Comparison of ENCODE assay signal across 19 cellular contexts in the genomic region with DNA sequence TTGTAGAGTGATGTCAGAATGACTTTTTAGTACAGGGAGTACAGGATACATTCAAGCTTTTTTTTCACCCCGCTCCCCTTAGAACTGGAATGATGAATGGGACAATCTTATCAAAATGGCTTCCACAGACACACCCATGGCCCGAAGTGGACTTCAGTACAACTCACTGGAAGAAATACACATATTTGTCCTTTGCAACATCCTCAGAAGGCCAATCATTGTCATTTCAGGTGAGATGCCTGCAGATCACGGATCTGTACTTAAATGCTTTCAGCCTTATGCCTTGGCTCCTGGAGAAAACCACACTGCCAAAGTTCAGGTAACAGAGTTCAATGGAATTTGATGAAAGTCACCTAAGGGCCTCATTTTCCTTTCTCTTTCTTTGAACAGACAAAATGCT. TPM values are rescaled to one million over a fixed set of nuclear protein-coding genes. Genes with fewer than 3 reads are reported as not detected.
DNase-seq lines count a peak whose midpoint lies in the region; ATAC-seq lines count a peak whose summit lies in the region.
"Had no signal": no experiment of that assay in that cellular context is flagged by ENCODE, and none has a peak within 500 bp of the region (broad histone marks: within the 10 kb centered on the region; RNA-seq: fewer than 3 reads in every experiment).

No MANE protein-coding gene starts in this region.

- H3K9ac ChIP-seq in subcutaneous abdominal adipose tissue (ENCODE audit: low read length in 5 of 5), result no peak overlapping the region
- H3K9ac ChIP-seq: SK-N-SH had no signal

- H3K27me3 ChIP-seq in subcutaneous abdominal adipose tissue (ENCODE audit: control insufficient read depth in 5 of 5, insufficient read depth in 4 of 5, low read length in 5 of 5), result no peaks in the 10 kb centered on the region
- H3K27me3 ChIP-seq: heart left ventricle, Peyer's patch had no signal

- peaks cover 99% of the 10 kb centered on the region for H3K36me3 Mint-ChIP-seq in activated naive CD4-positive, alpha-beta T cell treated with anti-CD3 and anti-CD28 coated beads for 36 hours (ENCODE audit: low read depth)

- peak overlapping the region; percentile 99 for H3K27ac Mint-ChIP-seq in activated naive CD4-positive, alpha-beta T cell treated with anti-CD3 and anti-CD28 coated beads for 36 hours
- H3K27ac Mint-ChIP-seq: nephron had no signal

- no peaks in the 10 kb centered on the region for H3K9me3 Mint-ChIP-seq in activated naive CD4-positive, alpha-beta T cell treated with anti-CD3 and anti-CD28 coated beads for 36 hours
- H3K9me3 Mint-ChIP-seq: nephron had no signal

- H3K36me3 ChIP-seq in subcutaneous abdominal adipose tissue (ENCODE audit: control insufficient read depth in 5 of 5, insufficient read depth in 5 of 5, low read length in 5 of 5), result peaks cover 32 to 67% (median 64%) of the 10 kb centered on the region in 5 donors

- no peaks in the 10 kb centered on the region for H3K9me3 ChIP-seq in subcutaneous abdominal adipose tissue (ENCODE audit: control insufficient read depth in 5 of 5, low read length in 5 of 5)
- H3K9me3 ChIP-seq: heart left ventricle, Peyer's patch, SK-N-SH had no signal

- peak overlapping the region; percentile 89 for H3K4me3 Mint-ChIP-seq in activated naive CD4-positive, alpha-beta T cell treated with anti-CD3 and anti-CD28 coated beads for 36 hours
- H3K4me3 Mint-ChIP-seq: nephron had no signal

- intact Hi-C loops in activated naive CD4-positive, alpha-beta T cell treated with anti-CD3 and anti-CD28 coated beads for 36 hours (cut with micrococcal nuclease), result loop anchor here (10.0 kb wide), 1 partner anchor 539 kb away; no protein-coding TSS in a partner anchor

- peak overlapping the region; percentile 94 for H3K27ac ChIP-seq in subcutaneous abdominal adipose tissue (ENCODE audit: low read depth, low read length)

- no peak for DNase-seq in activated naive CD4-positive, alpha-beta T cell treated with anti-CD3 and anti-CD28 coated beads for 36 hours
- no peak for DNase-seq in activated naive CD4-positive, alpha-beta T cell (lab: John Stamatoyannopoulos, UW)
- peak; percentile 32 for DNase-seq in NCI-H226
- peak; percentile 37 for DNase-seq in central memory CD4-positive, alpha-beta T cell
- no peak for DNase-seq in NCI-H146 (lab: John Stamatoyannopoulos, UW)
- no peak for DNase-seq in HuH-7 (ENCODE audit: low spot score)
- DNase-seq: activated CD8-positive, alpha-beta memory T cell treated with anti-CD3 and anti-CD28 coated beads for 24 hours; effector CD8-positive, alpha-beta T cell; heart left ventricle; NCI-H1436; NCI-H2171 treated with DMSO at 0.1 percent for 48 hours; NCI-H82; Peyer's patch; SK-N-SH; stimulated activated CD4-positive, alpha-beta T cell treated with anti-CD3 and anti-CD28 coated beads, Interleukin-12 subunit alpha, Interleukin-12 subunit beta, amount 100 ng/mL, for 4 hours; stimulated activated naive CD4-positive, alpha-beta T cell treated with Interleukin-2 at 50 U/mL for 16 hours had no signal

- peaks cover 8 to 68% (median 64%) of the 10 kb centered on the region in 5 donors for H3K4me1 ChIP-seq in subcutaneous abdominal adipose tissue (ENCODE audit: control insufficient read depth in 5 of 5, insufficient read depth in 5 of 5, low read length in 5 of 5)

- peaks cover 57% of the 10 kb centered on the region for H3K4me1 Mint-ChIP-seq in activated naive CD4-positive, alpha-beta T cell treated with anti-CD3 and anti-CD28 coated beads for 36 hours (ENCODE audit: low read depth)

- ATAC-seq in HG02642 (IDR thresholded peaks at IDR 0.05; ENCODE audit: poor library complexity, unreplicated experiment), result no peak
- ATAC-seq: heart left ventricle had no signal

- H3K4me3 ChIP-seq in subcutaneous abdominal adipose tissue (ENCODE audit: low read depth in 1 of 5, low read length in 5 of 5), result no peak overlapping the region
- H3K4me3 ChIP-seq: heart left ventricle, Peyer's patch had no signal

- CTCF ChIA-PET in activated naive CD4-positive, alpha-beta T cell treated with anti-CD3 and anti-CD28 coated beads for 36 hours (lab: Charles Lee), result interaction anchor here (0.9 to 1.6 kb wide), 6 partner anchors 9 to 101 kb away, joined by 3 to 7 read pairs (median 4); no protein-coding TSS in a partner anchor

- no peaks in the 10 kb centered on the region for H3K27me3 Mint-ChIP-seq in activated naive CD4-positive, alpha-beta T cell treated with anti-CD3 and anti-CD28 coated beads for 36 hours (ENCODE audit: low read depth)

RNA-seq across cellular contexts. Expression of a gene that starts 8.5 kb away (rescaled TPM):
- total RNA-seq in activated naive CD4-positive, alpha-beta T cell treated with anti-CD3 and anti-CD28 coated beads for 36 hours, result 100 to 1,000 TPM; 289 to 294 TPM

Comparison
In these comparisons a context has a peak if more than half of its experiments do, and no peak if none do; other contexts are left out.
1. DNase-seq: peak in NCI-H226 (single experiment) and central memory CD4-positive, alpha-beta T cell (single experiment); none in activated naive CD4-positive, alpha-beta T cell treated with anti-CD3 and anti-CD28 coated beads for 36 hours (single experiment), activated naive CD4-positive, alpha-beta T cell (0 of 4), NCI-H146 (single experiment) and HuH-7 (single experiment).